In genomic region chr10:76811430-76811829, GRCh38 we compare ENCODE assay signal across 10 cellular contexts.
"Had no signal": no experiment of that assay in that cellular context is flagged by ENCODE, and none has a peak within 500 bp of the region (broad histone marks: within the 10 kb centered on the region; RNA-seq: fewer than 3 reads in every experiment).

No MANE protein-coding gene starts in this region.

- H3K4me3 Mint-ChIP-seq: HFFc6 had no signal

- H3K9me3 ChIP-seq: HAP-1 had no signal

- ATAC-seq: HCT116 had no signal

- H2AFZ ChIP-seq: GM23248 had no signal

- H3K27ac ChIP-seq: GM23248, HL-60, KMS-11 had no signal

- H3K9ac ChIP-seq: GM23248, KMS-11 had no signal

- DNase-seq: GM23248, GOT3, H7, HFFc6, KBM-7 had no signal

- H3K27ac Mint-ChIP-seq: HFFc6 had no signal

- H3K4me1 ChIP-seq: HAP-1 had no signal

- H3K4me3 ChIP-seq: GM23248, HAP-1 had no signal

- H3K4me2 ChIP-seq: KMS-11 had no signal

- H3K9me3 Mint-ChIP-seq: HFFc6 had no signal

- FAIRE-seq: HTR-8/SVneo had no signal

- H3K36me3 ChIP-seq: HAP-1 had no signal
